Comparison of ENCODE assay signal across 8 cellular contexts in genomic region chr3:52444860-52445793, GRCh38.
DNase-seq lines count a peak whose midpoint lies in the region; ATAC-seq and TF ChIP-seq lines count a peak whose summit lies in the region.

Gene SEMA3G (minus strand): TSS chr3:52445103. CDS start chr3:52445027, 76 bp downstream.

- H3K9ac ChIP-seq in DND-41 (ENCODE audit: low read depth, low read length) (no peak within 1 kb of the TSS), KMS-11 (no peak within 1 kb of the TSS), iPS-20b (ENCODE audit: low read depth, low read length) (no peak within 1 kb of the TSS)

- H3K9me3 ChIP-seq in DND-41 (ENCODE audit: insufficient read depth, low read length, severe bottlenecking): no peaks in the 10 kb centered on the region
- no peaks in the 10 kb centered on the region for H3K9me3 ChIP-seq in iPS-20b (ENCODE audit: insufficient read depth, low read depth, low read length)

- no peaks in the 10 kb centered on the region for H3K36me3 ChIP-seq in DND-41 (ENCODE audit: insufficient read depth, low read length)
- H3K36me3 ChIP-seq in KMS-11 (ENCODE audit: insufficient read depth): no peaks in the 10 kb centered on the region
- H3K36me3 ChIP-seq in iPS-20b (ENCODE audit: insufficient read depth, low read depth, low read length): no peaks in the 10 kb centered on the region

- no peak within 1 kb of the TSS for H2AFZ ChIP-seq in DND-41 (ENCODE audit: low read depth, low read length)
- no peak within 1 kb of the TSS for H2AFZ ChIP-seq in KMS-11 (ENCODE audit: low read depth)

- ATAC-seq in DND-41 (ENCODE audit: insufficient read depth, low read depth): peak; percentile 69
- ATAC-seq in GM21619 (IDR thresholded peaks at IDR 0.05; ENCODE audit: unreplicated experiment): peak; percentile 79

- DNase-seq in DND-41 (peak; percentile 48), astrocyte of the hippocampus (ENCODE audit: low read depth, low spot score) (peak; percentile 77), NCI-H187 treated with DMSO at 0.1 percent for 48 hours (lab: John Stamatoyannopoulos, UW) (no peak)
- peak; percentile 78 for DNase-seq in T-helper 2 cell treated with Interferon-gamma antibody and Interleukin-4, amounts not matched to agents 5 μg/mL and 100 μg/mL, for 36 hours (ENCODE audit: low spot score)
- DNase-seq in stimulated activated CD4-positive, alpha-beta T cell treated with anti-CD3 and anti-CD28 coated beads, Interleukin-1b, Interleukin-23, amount 100 ng/mL, for 4 hours (ENCODE audit: low read depth in 2 of 2): peak; percentile 36 to 63

- no peaks in the 10 kb centered on the region for H4K20me1 ChIP-seq in DND-41 (ENCODE audit: insufficient read depth, low read length)
- no peaks in the 10 kb centered on the region for H4K20me1 ChIP-seq in KMS-11 (ENCODE audit: insufficient read depth)

- H3K27ac ChIP-seq in DND-41 (ENCODE audit: low read length): no peak within 1 kb of the TSS
- no peak within 1 kb of the TSS for H3K27ac ChIP-seq in KMS-11
- no peak within 1 kb of the TSS for H3K27ac ChIP-seq in iPS-20b (ENCODE audit: low read length)

- H3K4me1 Mint-ChIP-seq in T-helper 2 cell treated with Interferon-gamma antibody and Interleukin-4, amounts not matched to agents 5 μg/mL and 100 μg/mL, for 36 hours (ENCODE audit: low read depth): peaks cover 11% of the 10 kb centered on the region

- H3K36me3 Mint-ChIP-seq in T-helper 2 cell treated with Interferon-gamma antibody and Interleukin-4, amounts not matched to agents 5 μg/mL and 100 μg/mL, for 36 hours (ENCODE audit: low read depth): no peaks in the 10 kb centered on the region

- H3K4me1 ChIP-seq in DND-41 (ENCODE audit: insufficient read depth, low read length) (0 out of 2 replicates have a peak, but pooled peaks cover 4% of the 10 kb centered on the region), KMS-11 (ENCODE audit: low read depth, poor library complexity, severe bottlenecking) (no peaks in the 10 kb centered on the region), iPS-20b (ENCODE audit: insufficient read depth, low read length) (peaks cover 4% of the 10 kb centered on the region)

- no peak within 1 kb of the TSS for H3K27ac Mint-ChIP-seq in T-helper 2 cell treated with Interferon-gamma antibody and Interleukin-4, amounts not matched to agents 5 μg/mL and 100 μg/mL, for 36 hours

- H3K4me3 ChIP-seq in DND-41 (ENCODE audit: low read depth in 1 of 2, low read length in 2 of 2): no peak within 1 kb of the TSS
- no peak within 1 kb of the TSS for H3K4me3 ChIP-seq in KMS-11 (IDR thresholded peaks at IDR 0.05; ENCODE audit: insufficient read depth, low read depth, low read length)
- H3K4me3 ChIP-seq in iPS-20b (ENCODE audit: low read length): peak within 1 kb of the TSS; percentile 40; the same call in 1 of the 2 replicates

- H3K9me3 Mint-ChIP-seq in T-helper 2 cell treated with Interferon-gamma antibody and Interleukin-4, amounts not matched to agents 5 μg/mL and 100 μg/mL, for 36 hours: no peaks in the 10 kb centered on the region

- peak; percentile 36 for TF ChIP-seq CTCF in DND-41 (IDR thresholded peaks at IDR 0.05; ENCODE audit: borderline replicate concordance, extremely low read depth, low read length, poor library complexity, severe bottlenecking)
- TF ChIP-seq CTCF in KMS-11 (conservative IDR thresholded peaks at IDR 0.05; ENCODE audit: low read depth, low read length): 0 out of 2 replicates have a peak, but pooled peaks have one; percentile 19

- H3K27me3 ChIP-seq in DND-41 (ENCODE audit: insufficient read depth, low read length, poor library complexity) (no peaks in the 10 kb centered on the region), KMS-11 (ENCODE audit: insufficient read depth, low read depth) (no peaks in the 10 kb centered on the region), iPS-20b (ENCODE audit: insufficient read depth, low read length) (0 out of 2 replicates have a peak, but pooled peaks cover 7% of the 10 kb centered on the region)

- H3K4me2 ChIP-seq in DND-41 (ENCODE audit: insufficient read depth, low read length) (no peak within 1 kb of the TSS), KMS-11 (no peak within 1 kb of the TSS; the same call in 1 of the 2 replicates)

- no peaks in the 10 kb centered on the region for H3K27me3 Mint-ChIP-seq in T-helper 2 cell treated with Interferon-gamma antibody and Interleukin-4, amounts not matched to agents 5 μg/mL and 100 μg/mL, for 36 hours (ENCODE audit: low read depth)

- H3K4me3 Mint-ChIP-seq in T-helper 2 cell treated with Interferon-gamma antibody and Interleukin-4, amounts not matched to agents 5 μg/mL and 100 μg/mL, for 36 hours: no peak within 1 kb of the TSS

- H3K79me2 ChIP-seq in DND-41 (ENCODE audit: insufficient read depth, low read length) (no peaks in the 10 kb centered on the region), KMS-11 (ENCODE audit: insufficient read depth, low read depth) (no peaks in the 10 kb centered on the region)
